In genomic region chr11:27312110-27312509, GRCh38 we compare ENCODE assay signal across 17 cellular contexts.
"Had no signal": no experiment of that assay in that cellular context is flagged by ENCODE, and none has a peak within 500 bp of the region (broad histone marks: within the 10 kb centered on the region; RNA-seq: fewer than 3 reads in every experiment).

No MANE protein-coding gene starts in this region.

- H3K27me3 ChIP-seq: colonic mucosa, gastrocnemius medialis, heart left ventricle had no signal

- ATAC-seq: activated CD4-positive, alpha-beta T cell treated with anti-CD3 and anti-CD28 coated beads for 36 hours; activated T-cell treated with anti-CD3 and anti-CD28 coated beads, Interleukin-2, amount 50 U/mL, for 4 hours; gastrocnemius medialis; heart left ventricle; left ventricle myocardium superior; sciatic nerve; stimulated activated effector memory CD8-positive, alpha-beta T cell treated with anti-CD3 and anti-CD28 coated beads, Interleukin-12 subunit alpha, Interleukin-12 subunit beta, amount 100 ng/mL, for 72 hours had no signal

- DNase-seq: activated CD4-positive, alpha-beta memory T cell treated with anti-CD3 and anti-CD28 coated beads for 36 hours; activated CD4-positive, alpha-beta T cell treated with anti-CD3 and anti-CD28 coated beads for 36 hours; activated effector memory CD4-positive, alpha-beta T cell treated with Interleukin-2 at 50 U/mL for 16 hours; activated T-cell treated with anti-CD3 and anti-CD28 coated beads, Interleukin-2, amount 50 U/mL, for 4 hours; amniotic stem cell; central memory CD4-positive, alpha-beta T cell; colonic mucosa; gastrocnemius medialis; heart left ventricle; islet precursor cell; left ventricle myocardium superior; nephron progenitor cell; occipital lobe; stimulated activated CD4-positive, alpha-beta T cell treated with anti-CD3 and anti-CD28 coated beads, Interleukin-1b, Interleukin-23, amount 100 ng/mL, for 48 hours; T-helper 2 cell had no signal

- H3K4me3 ChIP-seq: colonic mucosa, gastrocnemius medialis, heart left ventricle had no signal

- H3K27ac ChIP-seq: colonic mucosa, gastrocnemius medialis, heart left ventricle had no signal

- H3K4me1 ChIP-seq: colonic mucosa, gastrocnemius medialis, heart left ventricle had no signal

- H3K9me3 ChIP-seq: colonic mucosa, gastrocnemius medialis, heart left ventricle had no signal

- H3K36me3 ChIP-seq: colonic mucosa, gastrocnemius medialis, heart left ventricle had no signal
